ENCODE assay signal across 12 cellular contexts in the genomic region with DNA sequence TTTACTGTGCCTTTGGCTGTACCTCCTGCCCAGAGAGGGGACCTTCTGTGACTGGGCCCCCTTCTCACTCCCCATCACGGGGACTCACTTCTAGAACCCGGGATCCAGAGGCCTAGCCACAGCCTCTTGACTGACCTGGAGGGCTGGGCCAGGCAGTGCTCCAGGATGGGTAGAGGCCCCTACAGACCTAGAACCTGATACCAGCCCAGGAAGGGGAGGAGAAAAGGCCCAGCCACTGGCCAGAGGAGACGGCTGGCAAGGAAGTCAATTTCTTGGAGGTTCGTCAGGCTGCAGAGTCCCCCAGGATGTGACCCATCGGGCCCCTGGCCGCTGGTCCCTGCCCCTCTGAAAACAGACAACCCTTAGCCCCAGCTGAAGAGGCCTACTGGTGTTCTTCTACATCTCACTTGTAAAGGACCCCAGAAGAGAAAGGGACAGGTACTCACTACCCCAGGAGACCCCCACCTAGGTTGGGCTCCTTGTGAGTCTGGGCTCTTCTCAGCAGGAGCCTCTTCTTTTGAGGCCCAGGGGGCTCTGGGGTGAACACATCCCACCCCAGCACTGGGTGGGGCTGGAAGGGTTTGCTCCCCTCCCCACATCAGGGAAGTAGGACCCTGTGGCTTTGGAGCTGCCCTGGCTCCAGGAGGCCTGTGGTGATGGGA.
A peak's percentile ranks its signal among the peaks of the same experiment; 100 is the strongest.
DNase-seq lines count a peak whose midpoint lies in the region; ATAC-seq and TF ChIP-seq lines count a peak whose summit lies in the region.
"Had no signal": no experiment of that assay in that cellular context is flagged by ENCODE, and none has a peak within 500 bp of the region (broad histone marks: within the 10 kb centered on the region; RNA-seq: fewer than 3 reads in every experiment).

No MANE protein-coding gene starts in this region.

- 49 to 85% (median 68%) methylated on average over 6 of the region's 6 CpGs for WGBS in adipose tissue, 3 donors

- peak overlapping the region; percentile 57 for H3K27ac ChIP-seq in adipose tissue (ENCODE audit: low read depth, low read length)
- peak overlapping the region; percentile 97 for H3K27ac ChIP-seq in layer of hippocampus (ENCODE audit: low read depth, low read length)
- peak overlapping the region; percentile 53 for H3K27ac ChIP-seq in skeletal muscle tissue (ENCODE audit: low read depth, low read length)

- no peaks in the 10 kb centered on the region for H3K27me3 ChIP-seq in Caco-2 (replicated peaks; ENCODE audit: control insufficient read depth, insufficient read depth, low read length)
- no peaks in the 10 kb centered on the region for H3K27me3 ChIP-seq in layer of hippocampus (ENCODE audit: control insufficient read depth, insufficient read depth, low read length)
- H3K27me3 ChIP-seq in skeletal muscle tissue (ENCODE audit: control insufficient read depth in 3 of 3, insufficient read depth in 3 of 3, low read length in 3 of 3) = no peaks in the 10 kb centered on the region

- H3K4me3 Mint-ChIP-seq in Caco-2 (ENCODE audit: unreplicated experiment) = no peak overlapping the region
- H3K4me3 Mint-ChIP-seq: immature natural killer cell had no signal

- no peak for ATAC-seq in GM21619 (IDR thresholded peaks at IDR 0.05; ENCODE audit: unreplicated experiment)

- H3K27me3 Mint-ChIP-seq in Caco-2 (ENCODE audit: insufficient read depth, unreplicated experiment) = no peaks in the 10 kb centered on the region

- H3K9ac ChIP-seq in skeletal muscle tissue (ENCODE audit: low read depth in 1 of 3, low read length in 3 of 3) = peak overlapping the region; percentile 35 to 61 (median 60)

- no peaks in the 10 kb centered on the region for H3K9me3 Mint-ChIP-seq in Caco-2 (ENCODE audit: unreplicated experiment)
- H3K9me3 Mint-ChIP-seq: immature natural killer cell had no signal

- POLR2A ChIA-PET in Caco-2 (lab: Charles Lee) = interaction anchor here (0.9 to 1.5 kb wide), 3 partner anchors 10 to 33 kb away, joined by 3 to 6 read pairs (median 6); no protein-coding TSS in a partner anchor

- H3K9me3 ChIP-seq in Caco-2 = no peaks in the 10 kb centered on the region
- H3K9me3 ChIP-seq in skeletal muscle tissue (ENCODE audit: control insufficient read depth in 3 of 3, low read length in 3 of 3) = no peaks in the 10 kb centered on the region

- intact Hi-C loops in Caco-2 (cut with micrococcal nuclease; ENCODE audit: unreplicated experiment) = loop anchor here (1.0 kb wide), 1 partner anchor 10 kb away; no protein-coding TSS in a partner anchor

- H3K4me1 ChIP-seq in Caco-2 (peaks cover 61% of the 10 kb centered on the region), skeletal muscle tissue (ENCODE audit: control insufficient read depth in 3 of 3, insufficient read depth in 3 of 3, low read length in 3 of 3) (peaks cover 65 to 85% (median 82%) of the 10 kb centered on the region in 3 donors)

- no peak for TF ChIP-seq CTCF in Caco-2 (IDR thresholded peaks at IDR 0.05; ENCODE audit: insufficient read depth in 1 of 2, low read depth in 1 of 2, low read length in 1 of 2, severe bottlenecking in 1 of 2, unreplicated experiment in 1 of 2)

- peaks cover 61% of the 10 kb centered on the region for H3K4me1 Mint-ChIP-seq in Caco-2 (ENCODE audit: low read depth, unreplicated experiment)

- no TSS peak for BruUV-seq in Caco-2 (replicated peaks; lab: Mats Ljungman, UMichigan)

- CTCF ChIA-PET in Caco-2 (lab: Charles Lee) = interaction anchor here (0.9 to 1.8 kb wide), 3 partner anchors 10 to 254 kb away, joined by 4 to 9 read pairs (median 7); no protein-coding TSS in a partner anchor

- H3K36me3 Mint-ChIP-seq in Caco-2 (ENCODE audit: insufficient read depth, unreplicated experiment) = peaks cover 52% of the 10 kb centered on the region

- H3K36me3 ChIP-seq in Caco-2 (ENCODE audit: control insufficient read depth, insufficient read depth, low read length) (peaks cover 1% of the 10 kb centered on the region; the same call in 1 of the 2 replicates), skeletal muscle tissue (ENCODE audit: control insufficient read depth in 3 of 3, insufficient read depth in 3 of 3, low read length in 3 of 3) (peaks cover 0 to 4% (median 0%) of the 10 kb centered on the region in 3 donors)

- no peak for DNase-seq in Caco-2
- no peak for DNase-seq in activated CD8-positive, alpha-beta memory T cell treated with anti-CD3 and anti-CD28 coated beads, Interleukin-2, amount 50 U/mL, for 48 hours
- DNase-seq in NCI-H2029 (lab: John Stamatoyannopoulos, UW) = no peak
- DNase-seq in NCI-H2081 treated with DMSO at 0.1 percent for 48 hours (lab: John Stamatoyannopoulos, UW) = no peak
- DNase-seq: DMS79; effector CD4-positive, alpha-beta T cell; immature natural killer cell; stimulated activated CD4-positive, alpha-beta T cell treated with anti-CD3 and anti-CD28 coated beads, Interleukin-15, amount 100 ng/mL, for 24 hours had no signal

- peak overlapping the region; percentile 91 for H3K27ac Mint-ChIP-seq in Caco-2 (ENCODE audit: unreplicated experiment)
- H3K27ac Mint-ChIP-seq: immature natural killer cell had no signal

- H3K4me3 ChIP-seq in Caco-2 (ENCODE audit: low read depth, low read length) = no peak overlapping the region
- peak overlapping the region in 1 of 3 donors; percentile 31 for H3K4me3 ChIP-seq in skeletal muscle tissue (ENCODE audit: low read length in 3 of 3)
